8 cellular contexts compared by ENCODE assay signal in the genomic region with DNA sequence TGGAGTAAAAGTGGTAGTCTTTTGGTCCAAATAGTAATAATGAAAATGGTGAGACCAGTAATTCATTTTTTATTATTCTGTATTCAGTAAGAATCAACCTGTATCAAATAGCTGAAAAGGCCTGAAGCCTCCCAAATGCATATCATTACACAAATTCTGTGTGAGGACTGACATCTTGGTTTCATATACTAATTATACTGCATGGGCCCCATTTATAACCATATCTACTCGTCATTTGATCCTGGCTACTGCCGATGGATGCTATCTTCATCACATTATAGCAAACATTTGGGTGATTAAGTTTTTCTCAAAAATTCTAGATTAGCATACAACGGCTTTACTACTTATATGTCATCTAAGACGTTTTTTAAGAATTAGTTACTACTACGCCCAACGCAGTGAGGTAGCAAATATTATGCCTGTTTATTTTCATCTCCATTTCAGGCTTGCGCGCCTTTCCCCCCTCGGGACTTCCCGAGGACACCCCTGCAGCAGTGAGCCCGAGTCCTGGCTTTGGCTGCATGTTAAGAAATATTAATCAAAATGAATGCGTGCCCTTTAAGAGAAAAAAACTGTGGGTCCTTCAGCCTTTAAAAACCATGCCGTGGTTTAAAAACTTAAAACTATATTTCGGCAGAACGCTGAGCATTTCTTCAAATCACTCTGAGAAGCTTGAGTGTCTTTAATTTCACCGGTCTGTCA. TPM values are rescaled to one million over a fixed set of nuclear protein-coding genes. Genes with fewer than 3 reads are reported as not detected.
DNase-seq lines count a peak whose midpoint lies in the region; ATAC-seq and TF ChIP-seq lines count a peak whose summit lies in the region.

No MANE protein-coding gene starts in this region.

- no peaks in the 10 kb centered on the region for H3K36me3 ChIP-seq in body of pancreas (replicated peaks in 1 of 2; ENCODE audit: insufficient read depth in 1 of 2, low read depth in 2 of 2)

- peak overlapping the region; percentile 63 to 86 for H3K4me3 ChIP-seq in body of pancreas

- 2 to 3% methylated on average over 16 of the region's 16 CpGs for WGBS in body of pancreas, 2 donors

- H3K36me3 Mint-ChIP-seq in immature natural killer cell: peaks cover 0 to 4% (median 3%) of the 10 kb centered on the region in 3 donors

- peaks cover 10 to 16% (median 11%) of the 10 kb centered on the region in 3 donors for H3K27me3 Mint-ChIP-seq in immature natural killer cell (ENCODE audit: low read depth in 3 of 3)

- H3K9me3 Mint-ChIP-seq in immature natural killer cell: no peaks in the 10 kb centered on the region

- no peaks in the 10 kb centered on the region for H3K27me3 ChIP-seq in body of pancreas

- peak overlapping the region; percentile 98 to 99 (median 99) for H3K4me3 Mint-ChIP-seq in immature natural killer cell

- no peaks in the 10 kb centered on the region for H3K9me3 ChIP-seq in body of pancreas

- ATAC-seq in body of pancreas (no peak), GM18870 (IDR thresholded peaks at IDR 0.05; ENCODE audit: unreplicated experiment) (no peak), HG03439 (IDR thresholded peaks at IDR 0.05; ENCODE audit: unreplicated experiment) (no peak)

- H3K27ac Mint-ChIP-seq in immature natural killer cell: peak overlapping the region; percentile 96 to 100 (median 99)

- intact Hi-C loops in body of pancreas (cut with DNase I): no loop called here

- no peak for TF ChIP-seq POLR2A in body of pancreas (IDR thresholded peaks at IDR 0.05)

- DNase-seq in SIG-M5 treated with dmso at 0.1 percent for 504 hours (lab: John Stamatoyannopoulos, UW; ENCODE audit: unreplicated experiment) (peak; percentile 27), SIG-M5 (lab: John Stamatoyannopoulos, UW) (no peak), RWPE1 (ENCODE audit: low spot score) (peak; percentile 13), body of pancreas (peak in 2 of 4 donors; percentile 23 to 27), immature natural killer cell (no peak)
- peak; percentile 9 to 11 for DNase-seq in stimulated activated CD4-positive, alpha-beta T cell treated with anti-CD3 and anti-CD28 coated beads, Interleukin-1b, Interleukin-23, amount 100 ng/mL, for 4 hours (ENCODE audit: low read depth in 2 of 2)

- TF ChIP-seq CTCF in RWPE1 (conservative IDR thresholded peaks at IDR 0.05; ENCODE audit: low read depth) (no peak), body of pancreas (IDR thresholded peaks at IDR 0.05) (no peak)

- POLR2A ChIA-PET in RWPE1 (lab: Yijun Ruan, JAX; ENCODE audit: low non-redundant PET): interaction anchor here (0.6 kb wide), 1 partner anchor 375 kb away, joined by 3 read pairs; no protein-coding TSS in a partner anchor

- H3K4me1 Mint-ChIP-seq in immature natural killer cell: peaks cover 42 to 62% of the 10 kb centered on the region in 2 donors

- H3K4me1 ChIP-seq in body of pancreas: peaks cover 30% of the 10 kb centered on the region

- CTCF ChIA-PET in RWPE1 (lab: Yijun Ruan, JAX): interaction anchor here (0.6 to 2.6 kb wide), 4 partner anchors 9 to 385 kb away, joined by 3 to 14 read pairs (median 3); no protein-coding TSS in a partner anchor

- H3K27ac ChIP-seq in RWPE1 (peak overlapping the region; percentile 91), body of pancreas (peak overlapping the region; percentile 96 to 98 (median 96))

RNA-seq across cellular contexts. Expression of gene MMAA, which starts 0.8 kb away (rescaled TPM):
- total RNA-seq in body of pancreas: 1 to 10 TPM; 2.1 to 6.9 TPM
- 1 to 10 TPM; 3.6 to 9.8 (median 5.4) TPM for polyA plus RNA-seq in immature natural killer cell

Comparison
In these comparisons a context has a peak if more than half of its experiments do, and no peak if none do; other contexts are left out.
1. DNase-seq: peak in SIG-M5 treated with dmso at 0.1 percent for 504 hours (single experiment), RWPE1 (single experiment) and stimulated activated CD4-positive, alpha-beta T cell treated with anti-CD3 and anti-CD28 coated beads, Interleukin-1b, Interleukin-23, amount 100 ng/mL, for 4 hours (2 of 2); none in SIG-M5 (single experiment) and immature natural killer cell (0 of 3).